In genomic region chr9:91890662-91891061, GRCh38 we compare ENCODE assay signal across 1 cellular context.
TF ChIP-seq lines count a peak whose summit lies in the region.

No MANE protein-coding gene starts in this region.

TF ChIP-seq in HepG2, 621 proteins besides CTCF, POLR2A, EP300 and RAD21 (continued from another document):
- TF ChIP-seq, protein P1, sequence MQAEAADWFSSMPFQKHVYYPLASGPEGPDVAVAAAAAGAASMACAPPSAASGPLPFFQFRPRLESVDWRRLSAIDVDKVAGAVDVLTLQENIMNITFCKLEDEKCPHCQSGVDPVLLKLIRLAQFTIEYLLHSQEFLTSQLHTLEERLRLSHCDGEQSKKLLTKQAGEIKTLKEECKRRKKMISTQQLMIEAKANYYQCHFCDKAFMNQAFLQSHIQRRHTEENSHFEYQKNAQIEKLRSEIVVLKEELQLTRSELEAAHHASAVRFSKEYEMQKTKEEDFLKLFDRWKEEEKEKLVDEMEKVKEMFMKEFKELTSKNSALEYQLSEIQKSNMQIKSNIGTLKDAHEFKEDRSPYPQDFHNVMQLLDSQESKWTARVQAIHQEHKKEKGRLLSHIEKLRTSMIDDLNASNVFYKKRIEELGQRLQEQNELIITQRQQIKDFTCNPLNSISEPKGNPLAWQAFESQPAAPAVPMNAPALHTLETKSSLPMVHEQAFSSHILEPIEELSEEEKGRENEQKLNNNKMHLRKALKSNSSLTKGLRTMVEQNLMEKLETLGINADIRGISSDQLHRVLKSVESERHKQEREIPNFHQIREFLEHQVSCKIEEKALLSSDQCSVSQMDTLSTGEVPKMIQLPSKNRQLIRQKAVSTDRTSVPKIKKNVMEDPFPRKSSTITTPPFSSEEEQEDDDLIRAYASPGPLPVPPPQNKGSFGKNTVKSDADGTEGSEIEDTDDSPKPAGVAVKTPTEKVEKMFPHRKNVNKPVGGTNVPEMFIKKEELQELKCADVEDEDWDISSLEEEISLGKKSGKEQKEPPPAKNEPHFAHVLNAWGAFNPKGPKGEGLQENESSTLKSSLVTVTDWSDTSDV (CRISPR knock-in tag; IDR thresholded peaks at IDR 0.05): no peak
- TF ChIP-seq ZNF180 (CRISPR knock-in tag; IDR thresholded peaks at IDR 0.05; ENCODE audit: borderline replicate concordance, low read depth): no peak
- no peak for TF ChIP-seq TOPORS (CRISPR knock-in tag; IDR thresholded peaks at IDR 0.05)
- no peak for TF ChIP-seq WIZ (CRISPR knock-in tag; IDR thresholded peaks at IDR 0.05)
- TF ChIP-seq SKI (IDR thresholded peaks at IDR 0.05; ENCODE audit: partially characterized antibody): no peak
- no peak for TF ChIP-seq ZNF3 (CRISPR knock-in tag; IDR thresholded peaks at IDR 0.05)
- peak; percentile 60 for TF ChIP-seq MAFF (IDR thresholded peaks at IDR 0.05; ENCODE audit: low read depth, low read length)
- TF ChIP-seq MAFK (conservative IDR thresholded peaks at IDR 0.05 in 1 of 2, IDR thresholded peaks at IDR 0.05 in 1 of 2; ENCODE audit: low read length in 2 of 2): peak; percentile 34 to 82; a peak in 3 of 4 replicates
- TF ChIP-seq U2AF1 (optimal IDR thresholded peaks at IDR 0.05; ENCODE audit: low read depth, low read length): no peak
- no peak for TF ChIP-seq ZNF83 (CRISPR knock-in tag; IDR thresholded peaks at IDR 0.05; ENCODE audit: borderline replicate concordance)
